ENCODE assay signal across 21 cellular contexts in genomic region chr10:133010095-133010837, GRCh38.
DNase-seq lines count a peak whose midpoint lies in the region; ATAC-seq and TF ChIP-seq lines count a peak whose summit lies in the region.
"Had no signal": no experiment of that assay in that cellular context is flagged by ENCODE, and none has a peak within 500 bp of the region (broad histone marks: within the 10 kb centered on the region; RNA-seq: fewer than 3 reads in every experiment).

No MANE protein-coding gene starts in this region.

- H3K27me3 Mint-ChIP-seq in glutamatergic neuron (ENCODE audit: unreplicated experiment) (peaks cover 13% of the 10 kb centered on the region), Calu3 (ENCODE audit: unreplicated experiment) (no peaks in the 10 kb centered on the region)
- H3K27me3 Mint-ChIP-seq: activated CD4-positive, alpha-beta memory T cell treated with anti-CD3 and anti-CD28 coated beads, Interleukin-2, amount 10 ng/mL, durations not matched to agents 7 days and 5 days had no signal

- peak overlapping the region in 15 of 21 experiments; percentile 2 to 77 (median 61) for H3K27ac ChIP-seq in skin epidermis
- H3K27ac ChIP-seq in breast epithelium = no peak overlapping the region
- H3K27ac ChIP-seq: hepatocyte, prostate gland, SJSA1 had no signal

- no peak for ATAC-seq in stimulated activated naive CD8-positive, alpha-beta T cell treated with anti-CD3 and anti-CD28 coated beads, Interleukin-15, Interleukin-2, amounts not matched to agents 100 U/mL and 50 U/mL, for 24 hours
- ATAC-seq: CD8-positive, alpha-beta T cell; WTC11 had no signal

- H3K4me3 ChIP-seq in skin epidermis (peak overlapping the region in 2 of 7 experiments; percentile 4 to 8), breast epithelium (peak overlapping the region in 1 of 3 donors; percentile 23)
- H3K4me3 ChIP-seq: GM23338, hepatocyte, prostate gland, SJSA1, smooth muscle cell had no signal

- in situ Hi-C loops in KBM-7 (cut with MboI; ENCODE audit: low pct_unique_long_range_greater_than_20kb, low sequenced_read_pairs) = no loop called here

- H3K9me3 ChIP-seq in breast epithelium = no peaks in the 10 kb centered on the region
- H3K9me3 ChIP-seq: prostate gland, SJSA1 had no signal

- TF ChIP-seq POLR2A in breast epithelium (IDR thresholded peaks at IDR 0.05) = no peak

- BruUV-seq in Calu3 (replicated peaks; lab: Mats Ljungman, UMichigan) = no TSS peak

- no peaks in the 10 kb centered on the region for H3K4me1 ChIP-seq in breast epithelium
- H3K4me1 ChIP-seq: prostate gland had no signal

- no peak overlapping the region for H3K4me3 Mint-ChIP-seq in glutamatergic neuron (ENCODE audit: unreplicated experiment)
- no peak overlapping the region for H3K4me3 Mint-ChIP-seq in Calu3 (ENCODE audit: low read depth, unreplicated experiment)
- H3K4me3 Mint-ChIP-seq: activated CD4-positive, alpha-beta memory T cell treated with anti-CD3 and anti-CD28 coated beads, Interleukin-2, amount 10 ng/mL, durations not matched to agents 7 days and 5 days; CD8-positive, alpha-beta T cell; GM23338; natural killer cell; WTC11 had no signal

- TF ChIP-seq CTCF in glutamatergic neuron (IDR thresholded peaks at IDR 0.05; ENCODE audit: partially characterized antibody, unreplicated experiment) (no peak), breast epithelium (IDR thresholded peaks at IDR 0.05) (no peak), Calu3 (IDR thresholded peaks at IDR 0.05; ENCODE audit: unreplicated experiment) (no peak)

- peaks cover 4% of the 10 kb centered on the region for H3K9me3 Mint-ChIP-seq in glutamatergic neuron (ENCODE audit: unreplicated experiment)
- H3K9me3 Mint-ChIP-seq in Calu3 (ENCODE audit: low read depth, unreplicated experiment) = peaks cover 3% of the 10 kb centered on the region
- H3K9me3 Mint-ChIP-seq: activated CD4-positive, alpha-beta memory T cell treated with anti-CD3 and anti-CD28 coated beads, Interleukin-2, amount 10 ng/mL, durations not matched to agents 7 days and 5 days; CD8-positive, alpha-beta T cell; natural killer cell; WTC11 had no signal

- no peaks in the 10 kb centered on the region for H3K36me3 ChIP-seq in breast epithelium
- H3K36me3 ChIP-seq: prostate gland, SJSA1 had no signal

- peaks cover 0 to 8% of the 10 kb centered on the region in 2 donors for H3K27me3 ChIP-seq in breast epithelium
- H3K27me3 ChIP-seq: hepatocyte had no signal

- H3K4me1 Mint-ChIP-seq in glutamatergic neuron (ENCODE audit: low read depth, unreplicated experiment) = no peaks in the 10 kb centered on the region
- peaks cover 7% of the 10 kb centered on the region for H3K4me1 Mint-ChIP-seq in Calu3 (ENCODE audit: low read depth, unreplicated experiment)
- H3K4me1 Mint-ChIP-seq: activated CD4-positive, alpha-beta memory T cell treated with anti-CD3 and anti-CD28 coated beads, Interleukin-2, amount 10 ng/mL, durations not matched to agents 7 days and 5 days; GM23338; natural killer cell; WTC11 had no signal

- peak; percentile 8 for DNase-seq in EL
- peak; percentile 5 for DNase-seq in KBM-7
- peak; percentile 32 for DNase-seq in glutamatergic neuron
- DNase-seq in stimulated activated naive CD8-positive, alpha-beta T cell treated with anti-CD3 and anti-CD28 coated beads, Interleukin-15, Interleukin-2, amounts not matched to agents 100 U/mL and 50 U/mL, for 24 hours = no peak
- DNase-seq in NCI-H128 (lab: John Stamatoyannopoulos, UW; ENCODE audit: unreplicated experiment) = no peak
- DNase-seq in breast epithelium (ENCODE audit: low spot score in 2 of 2) = no peak
- no peak for DNase-seq in Calu3
- DNase-seq: activated CD4-positive, alpha-beta memory T cell treated with anti-CD3 and anti-CD28 coated beads, Interleukin-2, amount 10 ng/mL, durations not matched to agents 7 days and 5 days; activated naive CD4-positive, alpha-beta T cell treated with anti-CD3 and anti-CD28 coated beads, Interleukin-2, amount 50 U/mL, for 16 hours; CD8-positive, alpha-beta T cell; DND-41; effector CD8-positive, alpha-beta T cell; natural killer cell; NCI-H1436 had no signal

- H3K36me3 Mint-ChIP-seq in glutamatergic neuron (ENCODE audit: unreplicated experiment) = no peaks in the 10 kb centered on the region
- peaks cover 7% of the 10 kb centered on the region for H3K36me3 Mint-ChIP-seq in Calu3 (ENCODE audit: insufficient read depth, unreplicated experiment)
- H3K36me3 Mint-ChIP-seq: CD8-positive, alpha-beta T cell; natural killer cell; WTC11 had no signal

- CTCF ChIA-PET in Calu3 (lab: Charles Lee) = no interaction called here

- intact Hi-C loops in breast epithelium (cut with DNase I; ENCODE audit: low total_unique reads) (no loop called here), Calu3 (cut with micrococcal nuclease; ENCODE audit: unreplicated experiment) (no loop called here)

- H3K27ac Mint-ChIP-seq in glutamatergic neuron (ENCODE audit: unreplicated experiment) (peak overlapping the region; percentile 17), Calu3 (ENCODE audit: unreplicated experiment) (no peak overlapping the region)
- H3K27ac Mint-ChIP-seq: activated CD4-positive, alpha-beta memory T cell treated with anti-CD3 and anti-CD28 coated beads, Interleukin-2, amount 10 ng/mL, durations not matched to agents 7 days and 5 days; CD8-positive, alpha-beta T cell; GM23338; WTC11 had no signal

Comparison
In these comparisons a context has a peak if more than half of its experiments do, and no peak if none do; other contexts are left out.
1. DNase-seq: peak in EL (single experiment), KBM-7 (single experiment) and glutamatergic neuron (single experiment); none in stimulated activated naive CD8-positive, alpha-beta T cell treated with anti-CD3 and anti-CD28 coated beads, Interleukin-15, Interleukin-2, amounts not matched to agents 100 U/mL and 50 U/mL, for 24 hours (single experiment), NCI-H128 (single experiment), breast epithelium (0 of 2) and Calu3 (single experiment).
2. H3K27ac ChIP-seq: peak in skin epidermis (15 of 21); none in breast epithelium (0 of 2).